Comparison of ENCODE assay signal across 12 cellular contexts in genomic region chr7:137958593-137959431, GRCh38. TPM values are rescaled to one million over a fixed set of nuclear protein-coding genes. Genes with fewer than 3 reads are reported as not detected.
DNase-seq lines count a peak whose midpoint lies in the region; ATAC-seq, FAIRE-seq and TF ChIP-seq lines count a peak whose summit lies in the region.
"Had no signal": no experiment of that assay in that cellular context is flagged by ENCODE, and none has a peak within 500 bp of the region (broad histone marks: within the 10 kb centered on the region; RNA-seq: fewer than 3 reads in every experiment).

No MANE protein-coding gene starts in this region.

- no peak overlapping the region for H3K4me3 ChIP-seq in stomach

- no peaks in the 10 kb centered on the region for H3K9me3 Mint-ChIP-seq in chondrocyte (ENCODE audit: low read depth)
- H3K9me3 Mint-ChIP-seq in activated T-cell treated with anti-CD3 and anti-CD28 coated beads, Interleukin-2, amount 50 U/mL, for 24 hours: no peaks in the 10 kb centered on the region

- in situ Hi-C loops in ACHN (cut with HindIII; ENCODE audit: low pct_ligation_motif_present, low pct_unique_long_range_greater_than_20kb, low sequenced_read_pairs): no loop called here

- no peaks in the 10 kb centered on the region for H3K27me3 Mint-ChIP-seq in chondrocyte (ENCODE audit: low read depth)
- no peaks in the 10 kb centered on the region for H3K27me3 Mint-ChIP-seq in activated T-cell treated with anti-CD3 and anti-CD28 coated beads, Interleukin-2, amount 50 U/mL, for 24 hours
- H3K27me3 Mint-ChIP-seq: activated naive CD8-positive, alpha-beta T cell had no signal

- H3K36me3 ChIP-seq in stomach: peaks cover 0 to 5% (median 2%) of the 10 kb centered on the region in 4 donors

- H3K36me3 Mint-ChIP-seq in chondrocyte (ENCODE audit: low read depth): peaks cover 30% of the 10 kb centered on the region
- H3K36me3 Mint-ChIP-seq in activated T-cell treated with anti-CD3 and anti-CD28 coated beads, Interleukin-2, amount 50 U/mL, for 24 hours (ENCODE audit: low read depth): peaks cover 12% of the 10 kb centered on the region

- intact Hi-C loops in stomach (cut with DNase I; ENCODE audit: low total_unique reads): no loop called here

- no peaks in the 10 kb centered on the region for H3K9me3 ChIP-seq in stomach

- no peak overlapping the region for H3K4me3 Mint-ChIP-seq in chondrocyte (ENCODE audit: unreplicated experiment)
- no peak overlapping the region for H3K4me3 Mint-ChIP-seq in activated T-cell treated with anti-CD3 and anti-CD28 coated beads, Interleukin-2, amount 50 U/mL, for 24 hours
- H3K4me3 Mint-ChIP-seq: activated naive CD8-positive, alpha-beta T cell had no signal

- ATAC-seq in HG03378 (IDR thresholded peaks at IDR 0.05; ENCODE audit: unreplicated experiment): peak; percentile 46

- no peaks in the 10 kb centered on the region for H3K27me3 ChIP-seq in stomach

- FAIRE-seq in urothelium cell line (lab: Jason Lieb, UNC): no peak

- peaks cover 90% of the 10 kb centered on the region for H3K4me1 Mint-ChIP-seq in chondrocyte (ENCODE audit: low read depth)
- H3K4me1 Mint-ChIP-seq in activated T-cell treated with anti-CD3 and anti-CD28 coated beads, Interleukin-2, amount 50 U/mL, for 24 hours (ENCODE audit: low read depth): peaks cover 17% of the 10 kb centered on the region

- peaks cover 30 to 77% (median 56%) of the 10 kb centered on the region in 4 donors for H3K4me1 ChIP-seq in stomach

- TF ChIP-seq EP300 in stomach (IDR thresholded peaks at IDR 0.05): no peak

- DNase-seq in NCI-H2196 (lab: John Stamatoyannopoulos, UW; ENCODE audit: unreplicated experiment): peak; percentile 13
- DNase-seq in NCI-H2196 treated with DMSO at 0.1 percent for 48 hours (lab: John Stamatoyannopoulos, UW; ENCODE audit: unreplicated experiment): no peak
- DNase-seq in chondrocyte (ENCODE audit: low spot score): no peak
- no peak for DNase-seq in stomach
- DNase-seq in urothelium cell line (ENCODE audit: low spot score): no peak
- no peak for DNase-seq in ACHN
- no peak for DNase-seq in activated T-cell treated with anti-CD3 and anti-CD28 coated beads, Interleukin-2, amount 50 U/mL, for 24 hours
- DNase-seq: 8988T, NCI-H187 treated with DMSO at 0.1 percent for 48 hours, T-helper 9 cell had no signal

- H3K27ac ChIP-seq in stomach: peak overlapping the region in 4 of 5 donors; percentile 5 to 86 (median 46)

- H3K27ac Mint-ChIP-seq in chondrocyte (ENCODE audit: unreplicated experiment): peak overlapping the region; percentile 73
- no peak overlapping the region for H3K27ac Mint-ChIP-seq in activated T-cell treated with anti-CD3 and anti-CD28 coated beads, Interleukin-2, amount 50 U/mL, for 24 hours
- H3K27ac Mint-ChIP-seq: activated naive CD8-positive, alpha-beta T cell had no signal

- TF ChIP-seq CTCF in chondrocyte (IDR thresholded peaks at IDR 0.05): no peak
- TF ChIP-seq CTCF in stomach (IDR thresholded peaks at IDR 0.05): no peak

- no peak for TF ChIP-seq POLR2A in stomach (IDR thresholded peaks at IDR 0.05)

- WGBS in stomach, 5 donors: 84 to 92% (median 86%) methylated on average over 4 of the region's 4 CpGs

RNA-seq across cellular contexts. Expression of gene CREB3L2, which starts 43.1 kb away (rescaled TPM):
- total RNA-seq in chondrocyte (217 to 294 TPM (median 223 TPM) in 3 replicates), stomach (100 to 1,000 TPM in 1 of 5 donors, 10 to 100 TPM in 4; 22.6 to 258 (median 38.8) TPM)
- polyA plus RNA-seq in stomach: 1 to 10 TPM; 5.8 to 8.6 (median 6.6) TPM
